Comparison of ENCODE assay signal across 1 cellular context in genomic region chr10:71868192-71868697, GRCh38.
TF ChIP-seq lines count a peak whose summit lies in the region.

No MANE protein-coding gene starts in this region.

TF ChIP-seq in GM23338, 12 proteins besides CTCF, POLR2A, EP300 and RAD21 (continued from another document):
- no peak for TF ChIP-seq ZNF462 (CRISPR knock-in tag; IDR thresholded peaks at IDR 0.05)
- TF ChIP-seq ZNF331 (CRISPR knock-in tag; IDR thresholded peaks at IDR 0.05; ENCODE audit: low read depth): no peak
